In genomic region chr1:203797216-203797615, GRCh38 we compare ENCODE assay signal across 10 cellular contexts. TPM values are rescaled to one million over a fixed set of nuclear protein-coding genes. Genes with fewer than 3 reads are reported as not detected.
DNase-seq lines count a peak whose midpoint lies in the region; ATAC-seq, FAIRE-seq and TF ChIP-seq lines count a peak whose summit lies in the region.
"Had no signal": no experiment of that assay in that cellular context is flagged by ENCODE, and none has a peak within 500 bp of the region (broad histone marks: within the 10 kb centered on the region; RNA-seq: fewer than 3 reads in every experiment).

No MANE protein-coding gene starts in this region.

- ATAC-seq in activated T-cell treated with anti-CD3 and anti-CD28 coated beads, Interleukin-2, amount 50 U/mL, for 4 hours: no peak
- ATAC-seq in activated naive CD4-positive, alpha-beta T cell treated with anti-CD3 and anti-CD28 coated beads, Interleukin-2, amount 50 U/mL, for 72 hours: no peak
- no peak for ATAC-seq in thoracic aorta (ENCODE audit: insufficient number of reproducible peaks, low FRiP score, low read depth)
- ATAC-seq in GM18870 (IDR thresholded peaks at IDR 0.05; ENCODE audit: unreplicated experiment): no peak

- H3K27me3 Mint-ChIP-seq in activated T-cell treated with anti-CD3 and anti-CD28 coated beads, Interleukin-2, amount 50 U/mL, for 4 hours (ENCODE audit: low read depth): no peaks in the 10 kb centered on the region

- peak overlapping the region; percentile 39 to 92 for H3K27ac Mint-ChIP-seq in activated naive CD4-positive, alpha-beta T cell treated with anti-CD3 and anti-CD28 coated beads, Interleukin-2, amount 50 U/mL, for 72 hours

- no peaks in the 10 kb centered on the region for H3K27me3 ChIP-seq in thoracic aorta (replicated peaks; ENCODE audit: insufficient read depth)
- no peaks in the 10 kb centered on the region for H3K27me3 ChIP-seq in effector memory CD4-positive, alpha-beta T cell (replicated peaks; ENCODE audit: control insufficient read depth, insufficient read depth, low read length, poor library complexity, severe bottlenecking)

- intact Hi-C loops in kidney (cut with DNase I): no loop called here

- peak overlapping the region; percentile 99 for H3K4me3 Mint-ChIP-seq in activated T-cell treated with anti-CD3 and anti-CD28 coated beads, Interleukin-2, amount 50 U/mL, for 4 hours

- peaks cover 34% of the 10 kb centered on the region for H3K36me3 Mint-ChIP-seq in activated T-cell treated with anti-CD3 and anti-CD28 coated beads, Interleukin-2, amount 50 U/mL, for 4 hours (ENCODE audit: insufficient read depth)
- peaks cover 35 to 41% of the 10 kb centered on the region in 2 donors for H3K36me3 Mint-ChIP-seq in activated naive CD4-positive, alpha-beta T cell treated with anti-CD3 and anti-CD28 coated beads, Interleukin-2, amount 50 U/mL, for 72 hours

- H3K36me3 ChIP-seq in kidney (ENCODE audit: control insufficient read depth in 1 of 2, insufficient read depth in 2 of 2, low read length in 2 of 2): peaks cover 0 to 5% of the 10 kb centered on the region in 2 donors
- H3K36me3 ChIP-seq in thoracic aorta: no peaks in the 10 kb centered on the region
- H3K36me3 ChIP-seq in effector memory CD4-positive, alpha-beta T cell (ENCODE audit: control insufficient read depth, insufficient read depth, low read length): peaks cover 6% of the 10 kb centered on the region

- H3K4me1 ChIP-seq in kidney (ENCODE audit: control insufficient read depth in 1 of 2, insufficient read depth in 1 of 2, low read depth in 1 of 2, low read length in 2 of 2) (peaks cover 14 to 18% of the 10 kb centered on the region in 2 donors), thoracic aorta (ENCODE audit: control insufficient read depth in 1 of 2, low read depth in 2 of 2) (peaks cover 30 to 62% of the 10 kb centered on the region in 2 donors)
- H3K4me1 ChIP-seq in effector memory CD4-positive, alpha-beta T cell (ENCODE audit: control insufficient read depth, insufficient read depth, low read length, poor library complexity, severe bottlenecking): peaks cover 12% of the 10 kb centered on the region

- H3K9me3 Mint-ChIP-seq in activated T-cell treated with anti-CD3 and anti-CD28 coated beads, Interleukin-2, amount 50 U/mL, for 4 hours: no peaks in the 10 kb centered on the region
- peaks cover 4 to 9% of the 10 kb centered on the region in 2 donors for H3K9me3 Mint-ChIP-seq in activated naive CD4-positive, alpha-beta T cell treated with anti-CD3 and anti-CD28 coated beads, Interleukin-2, amount 50 U/mL, for 72 hours

- H3K4me1 Mint-ChIP-seq in activated T-cell treated with anti-CD3 and anti-CD28 coated beads, Interleukin-2, amount 50 U/mL, for 4 hours (ENCODE audit: low read depth): peaks cover 60% of the 10 kb centered on the region

- no peak for TF ChIP-seq CTCF in kidney (IDR thresholded peaks at IDR 0.05; ENCODE audit: borderline replicate concordance, extremely low read depth, insufficient read depth)
- no peak for TF ChIP-seq CTCF in thoracic aorta (IDR thresholded peaks at IDR 0.05)

- H3K4me3 ChIP-seq in kidney (ENCODE audit: low read length in 2 of 2) (peak overlapping the region; percentile 95 to 97), thoracic aorta (peak overlapping the region; percentile 77)
- H3K4me3 ChIP-seq in effector memory CD4-positive, alpha-beta T cell (ENCODE audit: insufficient read depth, low read depth, low read length, poor library complexity, severe bottlenecking): no peak overlapping the region

- no peak for DNase-seq in activated T-cell treated with anti-CD3 and anti-CD28 coated beads, Interleukin-2, amount 50 U/mL, for 4 hours
- no peak for DNase-seq in activated T-cell treated with anti-CD3 and anti-CD28 coated beads, Interleukin-2, amount 50 U/mL, for 1 hour
- no peak for DNase-seq in activated naive CD4-positive, alpha-beta T cell treated with anti-CD3 and anti-CD28 coated beads, Interleukin-2, amount 50 U/mL, for 72 hours (ENCODE audit: low spot score in 2 of 2)
- DNase-seq in kidney (no peak), thoracic aorta (ENCODE audit: low spot score) (no peak)
- DNase-seq in stimulated activated naive CD4-positive, alpha-beta T cell (lab: John Stamatoyannopoulos, UW): no peak
- DNase-seq in effector memory CD4-positive, alpha-beta T cell: no peak
- DNase-seq: activated CD4-positive, alpha-beta T cell treated with anti-CD3 and anti-CD28 coated beads for 48 hours; NCI-H1436 had no signal

- H3K9me3 ChIP-seq in kidney (ENCODE audit: control insufficient read depth in 1 of 2, low read length in 2 of 2) (no peaks in the 10 kb centered on the region), thoracic aorta (no peaks in the 10 kb centered on the region)
- no peaks in the 10 kb centered on the region for H3K9me3 ChIP-seq in effector memory CD4-positive, alpha-beta T cell (ENCODE audit: control insufficient read depth, low read length)

- no peak overlapping the region for H3K9ac ChIP-seq in kidney (ENCODE audit: low read length in 2 of 2)

- no peak overlapping the region for H3K27ac ChIP-seq in kidney (ENCODE audit: low read depth in 2 of 2, low read length in 2 of 2)
- peak overlapping the region in 1 of 2 donors; percentile 92 for H3K27ac ChIP-seq in thoracic aorta
- no peak overlapping the region for H3K27ac ChIP-seq in effector memory CD4-positive, alpha-beta T cell (ENCODE audit: insufficient read depth, low read length, poor library complexity, severe bottlenecking)

- FAIRE-seq in kidney (lab: Jason Lieb, UNC): no peak

RNA-seq across cellular contexts. Expression of gene ZBED6, which starts 1.8 kb away (rescaled TPM):
- total RNA-seq in activated T-cell treated with anti-CD3 and anti-CD28 coated beads, Interleukin-2, amount 50 U/mL, for 4 hours: 10 to 100 TPM; 10.3 to 11.0 (median 10.8) TPM
- 10 to 100 TPM; 28.4 to 47.7 TPM for total RNA-seq in activated naive CD4-positive, alpha-beta T cell treated with anti-CD3 and anti-CD28 coated beads, Interleukin-2, amount 50 U/mL, for 72 hours
- total RNA-seq in kidney (37.2 TPM), thoracic aorta (10 to 100 TPM; 19.1 to 31.2 TPM)
- 0.15 TPM for polyA plus RNA-seq in kidney (ENCODE audit: insufficient read depth, low read depth, low replicate concordance)

RNA-seq across cellular contexts. Expression of gene ZC3H11A, which starts 1.8 kb away (rescaled TPM):
- 10 to 100 TPM; 55.2 to 65.7 (median 64.0) TPM for total RNA-seq in activated T-cell treated with anti-CD3 and anti-CD28 coated beads, Interleukin-2, amount 50 U/mL, for 4 hours
- total RNA-seq in activated naive CD4-positive, alpha-beta T cell treated with anti-CD3 and anti-CD28 coated beads, Interleukin-2, amount 50 U/mL, for 72 hours: 100 to 1,000 TPM in 1 of 2 donors, 10 to 100 TPM in 1; 95.4 to 161 TPM
- total RNA-seq in kidney (63.4 TPM), thoracic aorta (100 to 1,000 TPM in 1 of 2 donors, 10 to 100 TPM in 1; 78.7 to 111 TPM)
- 38.6 TPM for polyA plus RNA-seq in kidney (ENCODE audit: insufficient read depth, low read depth, low replicate concordance)

RNA-seq across cellular contexts. Expression of gene LAX1, which starts 32.2 kb away (rescaled TPM):
- 10 to 100 TPM; 20.4 to 22.7 (median 22.4) TPM for total RNA-seq in activated T-cell treated with anti-CD3 and anti-CD28 coated beads, Interleukin-2, amount 50 U/mL, for 4 hours
- 10 to 100 TPM; 12.3 to 20.4 TPM for total RNA-seq in activated naive CD4-positive, alpha-beta T cell treated with anti-CD3 and anti-CD28 coated beads, Interleukin-2, amount 50 U/mL, for 72 hours
- total RNA-seq in kidney (6.9 TPM), thoracic aorta (under 1 TPM; 0.54 to 0.99 TPM)
- not detected for polyA plus RNA-seq in kidney (ENCODE audit: insufficient read depth, low read depth, low replicate concordance)
